ENCODE assay signal across 11 cellular contexts in the genomic region with DNA sequence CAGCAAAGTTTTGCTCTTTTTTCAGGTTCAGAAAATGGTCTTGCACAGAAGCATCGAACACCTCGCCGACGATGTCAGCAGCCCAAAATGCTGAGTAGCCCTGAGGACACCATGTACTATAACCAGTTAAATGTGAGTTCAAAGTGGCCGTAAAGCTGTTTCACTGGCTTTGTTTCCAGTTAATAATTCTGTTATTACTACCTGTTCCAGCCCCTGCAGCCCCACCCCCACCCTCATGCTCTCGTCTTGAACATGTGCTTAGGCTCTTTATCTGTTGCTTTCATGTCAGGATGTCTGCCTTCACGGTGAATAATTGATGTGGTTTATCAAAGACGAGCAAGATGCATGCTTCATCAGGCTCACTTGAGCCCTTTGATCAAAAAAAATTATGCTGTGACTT.
DNase-seq lines count a peak whose midpoint lies in the region; ATAC-seq and TF ChIP-seq lines count a peak whose summit lies in the region.
"Had no signal": no experiment of that assay in that cellular context is flagged by ENCODE, and none has a peak within 500 bp of the region (broad histone marks: within the 10 kb centered on the region; RNA-seq: fewer than 3 reads in every experiment).

No MANE protein-coding gene starts in this region.

- H4K20me1 ChIP-seq in GM23338 (replicated peaks; ENCODE audit: insufficient read depth) = no peaks in the 10 kb centered on the region

- peak overlapping the region; percentile 64 for H3K4me2 ChIP-seq in GM23338

- peaks cover 20% of the 10 kb centered on the region; the same call in 2 of the 3 replicates for H3K4me1 Mint-ChIP-seq in GM23338
- peaks cover 15% of the 10 kb centered on the region for H3K4me1 Mint-ChIP-seq in T-helper 17 cell

- H3K36me3 Mint-ChIP-seq in GM23338 (ENCODE audit: low read depth) (no peaks in the 10 kb centered on the region), T-helper 17 cell (ENCODE audit: low read depth) (peaks cover under 1% of the 10 kb centered on the region)

- H3K79me2 ChIP-seq in GM23338 (replicated peaks; ENCODE audit: insufficient read depth) = no peaks in the 10 kb centered on the region

- no peaks in the 10 kb centered on the region for H3K9me3 Mint-ChIP-seq in GM23338
- H3K9me3 Mint-ChIP-seq: H9 had no signal

- H3K4me3 Mint-ChIP-seq in GM23338 (no peak overlapping the region), T-helper 17 cell (peak overlapping the region; percentile 57)
- H3K4me3 Mint-ChIP-seq: H9 had no signal

- no peak overlapping the region for H3K4me3 ChIP-seq in GM23338
- H3K4me3 ChIP-seq: psoas muscle had no signal

- H3K4me1 ChIP-seq in GM23338 (ENCODE audit: insufficient read depth) = peaks cover 15% of the 10 kb centered on the region
- H3K4me1 ChIP-seq: psoas muscle had no signal

- H3F3A ChIP-seq in GM23338 (replicated peaks; ENCODE audit: low read depth) = no peaks in the 10 kb centered on the region

- ATAC-seq in GM23338 = no peak
- ATAC-seq in T-helper 17 cell = peak; percentile 99
- ATAC-seq in GM19035 (IDR thresholded peaks at IDR 0.05; ENCODE audit: unreplicated experiment) = no peak
- ATAC-seq: psoas muscle had no signal

- TF ChIP-seq CTCF in GM23338 (conservative IDR thresholded peaks at IDR 0.05; ENCODE audit: low read depth in 2 of 2) = no peak

- no peak overlapping the region for H3K27ac Mint-ChIP-seq in GM23338
- no peak overlapping the region for H3K27ac Mint-ChIP-seq in T-helper 17 cell
- H3K27ac Mint-ChIP-seq: H9 had no signal

- no peaks in the 10 kb centered on the region for H3K36me3 ChIP-seq in GM23338 (ENCODE audit: insufficient read depth)

- H3K9me2 ChIP-seq in GM23338 (ENCODE audit: insufficient read depth) = 0 out of 2 replicates have a peak, but pooled peaks cover 7% of the 10 kb centered on the region

- H3K9me3 ChIP-seq in T-helper 17 cell (ENCODE audit: control insufficient read depth, low read length, poor library complexity, severe bottlenecking) = no peaks in the 10 kb centered on the region
- H3K9me3 ChIP-seq: psoas muscle had no signal

- H2AFZ ChIP-seq in GM23338 = peak overlapping the region; percentile 52; the same call in 1 of the 2 replicates

- no peak overlapping the region for H3K27ac ChIP-seq in GM23338 (ENCODE audit: low read depth)
- H3K27ac ChIP-seq: psoas muscle had no signal

- H3K27me3 ChIP-seq in GM23338 (ENCODE audit: insufficient read depth) = no peaks in the 10 kb centered on the region

- H3K27me3 Mint-ChIP-seq in GM23338 (ENCODE audit: insufficient read depth, low read depth, poor library complexity) (peaks cover 1% of the 10 kb centered on the region), T-helper 17 cell (peaks cover 18% of the 10 kb centered on the region)

- DNase-seq in GM23338 (ENCODE audit: low spot score) (no peak), T-helper 17 cell (peak in 1 of 3 donors; percentile 13), retina (peak; percentile 22), NCI-H226 (no peak), globus pallidus (ENCODE audit: low spot score) (no peak), NCI-H2227 (lab: John Stamatoyannopoulos, UW; ENCODE audit: unreplicated experiment) (no peak)
- peak; percentile 9 for DNase-seq in activated effector memory CD4-positive, alpha-beta T cell treated with Interleukin-2 at 50 U/mL for 16 hours
- DNase-seq: H9, NCI-H2227 treated with DMSO at 0.1 percent for 48 hours, psoas muscle had no signal

TF ChIP-seq in GM23338, 12 proteins besides CTCF, POLR2A, EP300 and RAD21 (continues in another document):
- TF ChIP-seq, protein P1, sequence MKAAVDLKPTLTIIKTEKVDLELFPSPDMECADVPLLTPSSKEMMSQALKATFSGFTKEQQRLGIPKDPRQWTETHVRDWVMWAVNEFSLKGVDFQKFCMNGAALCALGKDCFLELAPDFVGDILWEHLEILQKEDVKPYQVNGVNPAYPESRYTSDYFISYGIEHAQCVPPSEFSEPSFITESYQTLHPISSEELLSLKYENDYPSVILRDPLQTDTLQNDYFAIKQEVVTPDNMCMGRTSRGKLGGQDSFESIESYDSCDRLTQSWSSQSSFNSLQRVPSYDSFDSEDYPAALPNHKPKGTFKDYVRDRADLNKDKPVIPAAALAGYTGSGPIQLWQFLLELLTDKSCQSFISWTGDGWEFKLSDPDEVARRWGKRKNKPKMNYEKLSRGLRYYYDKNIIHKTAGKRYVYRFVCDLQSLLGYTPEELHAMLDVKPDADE (IDR thresholded peaks at IDR 0.05) = no peak
- TF ChIP-seq, protein P2, sequence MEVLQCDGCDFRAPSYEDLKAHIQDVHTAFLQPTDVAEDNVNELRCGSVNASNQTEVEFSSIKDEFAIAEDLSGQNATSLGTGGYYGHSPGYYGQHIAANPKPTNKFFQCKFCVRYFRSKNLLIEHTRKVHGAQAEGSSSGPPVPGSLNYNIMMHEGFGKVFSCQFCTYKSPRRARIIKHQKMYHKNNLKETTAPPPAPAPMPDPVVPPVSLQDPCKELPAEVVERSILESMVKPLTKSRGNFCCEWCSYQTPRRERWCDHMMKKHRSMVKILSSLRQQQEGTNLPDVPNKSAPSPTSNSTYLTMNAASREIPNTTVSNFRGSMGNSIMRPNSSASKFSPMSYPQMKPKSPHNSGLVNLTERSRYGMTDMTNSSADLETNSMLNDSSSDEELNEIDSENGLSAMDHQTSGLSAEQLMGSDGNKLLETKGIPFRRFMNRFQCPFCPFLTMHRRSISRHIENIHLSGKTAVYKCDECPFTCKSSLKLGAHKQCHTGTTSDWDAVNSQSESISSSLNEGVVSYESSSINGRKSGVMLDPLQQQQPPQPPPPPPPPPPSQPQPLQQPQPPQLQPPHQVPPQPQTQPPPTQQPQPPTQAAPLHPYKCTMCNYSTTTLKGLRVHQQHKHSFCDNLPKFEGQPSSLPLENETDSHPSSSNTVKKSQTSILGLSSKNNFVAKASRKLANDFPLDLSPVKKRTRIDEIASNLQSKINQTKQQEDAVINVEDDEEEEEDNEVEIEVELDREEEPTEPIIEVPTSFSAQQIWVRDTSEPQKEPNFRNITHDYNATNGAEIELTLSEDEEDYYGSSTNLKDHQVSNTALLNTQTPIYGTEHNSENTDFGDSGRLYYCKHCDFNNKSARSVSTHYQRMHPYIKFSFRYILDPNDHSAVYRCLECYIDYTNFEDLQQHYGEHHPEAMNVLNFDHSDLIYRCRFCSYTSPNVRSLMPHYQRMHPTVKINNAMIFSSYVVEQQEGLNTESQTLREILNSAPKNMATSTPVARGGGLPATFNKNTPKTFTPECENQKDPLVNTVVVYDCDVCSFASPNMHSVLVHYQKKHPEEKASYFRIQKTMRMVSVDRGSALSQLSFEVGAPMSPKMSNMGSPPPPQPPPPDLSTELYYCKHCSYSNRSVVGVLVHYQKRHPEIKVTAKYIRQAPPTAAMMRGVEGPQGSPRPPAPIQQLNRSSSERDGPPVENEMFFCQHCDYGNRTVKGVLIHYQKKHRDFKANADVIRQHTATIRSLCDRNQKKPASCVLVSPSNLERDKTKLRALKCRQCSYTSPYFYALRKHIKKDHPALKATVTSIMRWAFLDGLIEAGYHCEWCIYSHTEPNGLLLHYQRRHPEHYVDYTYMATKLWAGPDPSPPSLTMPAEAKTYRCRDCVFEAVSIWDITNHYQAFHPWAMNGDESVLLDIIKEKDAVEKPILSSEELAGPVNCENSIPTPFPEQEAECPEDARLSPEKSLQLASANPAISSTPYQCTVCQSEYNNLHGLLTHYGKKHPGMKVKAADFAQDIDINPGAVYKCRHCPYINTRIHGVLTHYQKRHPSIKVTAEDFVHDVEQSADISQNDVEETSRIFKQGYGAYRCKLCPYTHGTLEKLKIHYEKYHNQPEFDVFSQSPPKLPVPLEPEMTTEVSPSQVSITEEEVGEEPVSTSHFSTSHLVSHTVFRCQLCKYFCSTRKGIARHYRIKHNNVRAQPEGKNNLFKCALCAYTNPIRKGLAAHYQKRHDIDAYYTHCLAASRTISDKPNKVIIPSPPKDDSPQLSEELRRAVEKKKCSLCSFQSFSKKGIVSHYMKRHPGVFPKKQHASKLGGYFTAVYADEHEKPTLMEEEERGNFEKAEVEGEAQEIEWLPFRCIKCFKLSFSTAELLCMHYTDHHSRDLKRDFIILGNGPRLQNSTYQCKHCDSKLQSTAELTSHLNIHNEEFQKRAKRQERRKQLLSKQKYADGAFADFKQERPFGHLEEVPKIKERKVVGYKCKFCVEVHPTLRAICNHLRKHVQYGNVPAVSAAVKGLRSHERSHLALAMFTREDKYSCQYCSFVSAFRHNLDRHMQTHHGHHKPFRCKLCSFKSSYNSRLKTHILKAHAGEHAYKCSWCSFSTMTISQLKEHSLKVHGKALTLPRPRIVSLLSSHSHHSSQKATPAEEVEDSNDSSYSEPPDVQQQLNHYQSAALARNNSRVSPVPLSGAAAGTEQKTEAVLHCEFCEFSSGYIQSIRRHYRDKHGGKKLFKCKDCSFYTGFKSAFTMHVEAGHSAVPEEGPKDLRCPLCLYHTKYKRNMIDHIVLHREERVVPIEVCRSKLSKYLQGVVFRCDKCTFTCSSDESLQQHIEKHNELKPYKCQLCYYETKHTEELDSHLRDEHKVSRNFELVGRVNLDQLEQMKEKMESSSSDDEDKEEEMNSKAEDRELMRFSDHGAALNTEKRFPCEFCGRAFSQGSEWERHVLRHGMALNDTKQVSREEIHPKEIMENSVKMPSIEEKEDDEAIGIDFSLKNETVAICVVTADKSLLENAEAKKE (CRISPR knock-in tag; IDR thresholded peaks at IDR 0.05) = no peak
- TF ChIP-seq NANOG (IDR thresholded peaks at IDR 0.05; ENCODE audit: borderline replicate concordance) = no peak
- TF ChIP-seq ZNF114 (CRISPR knock-in tag; IDR thresholded peaks at IDR 0.05) = no peak
- TF ChIP-seq EZH2 (IDR thresholded peaks at IDR 0.05; ENCODE audit: low read depth, unreplicated experiment) = no peak
- no peak for TF ChIP-seq EZH2phosphoT487 (IDR thresholded peaks at IDR 0.05; ENCODE audit: unreplicated experiment)

Comparison
In these comparisons a context has a peak if more than half of its experiments do, and no peak if none do; other contexts are left out.
1. DNase-seq: peak in activated effector memory CD4-positive, alpha-beta T cell treated with Interleukin-2 at 50 U/mL for 16 hours (single experiment) and retina (single experiment); none in GM23338 (single experiment), NCI-H226 (single experiment), globus pallidus (single experiment) and NCI-H2227 (single experiment).